9 cellular contexts compared by ENCODE assay signal in the genomic region with DNA sequence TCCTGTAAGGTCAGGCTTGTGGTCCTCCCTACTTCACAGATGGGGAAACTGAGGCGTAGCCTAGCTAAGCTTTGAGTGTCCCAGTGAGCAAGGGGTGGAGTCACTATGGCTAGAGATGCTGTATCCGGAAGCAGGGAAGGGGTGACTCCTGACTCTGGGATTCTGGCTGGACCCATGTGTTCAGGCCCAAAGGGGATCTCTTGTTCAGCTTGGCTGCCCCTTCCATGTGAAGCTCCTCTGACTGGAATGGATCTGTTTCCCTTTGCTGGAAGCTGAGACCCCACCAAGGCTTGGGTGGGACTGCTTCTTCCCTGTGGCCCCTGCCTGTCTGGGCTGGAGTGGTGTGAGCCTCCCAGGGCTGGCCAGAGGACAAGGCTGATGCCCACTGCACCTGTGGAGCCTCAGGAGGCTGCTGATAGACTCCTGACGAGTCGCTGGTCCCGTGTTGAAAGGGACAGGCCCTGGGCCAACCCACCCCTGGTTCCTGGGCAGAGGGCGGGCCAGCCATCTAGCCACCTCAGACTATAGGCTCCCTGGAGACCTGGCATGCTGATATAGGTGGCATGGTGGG. TPM values are rescaled to one million over a fixed set of nuclear protein-coding genes. Genes with fewer than 3 reads are reported as not detected.
A peak's percentile ranks its signal among the peaks of the same experiment; 100 is the strongest.
DNase-seq lines count a peak whose midpoint lies in the region; TF ChIP-seq lines count a peak whose summit lies in the region.
"Had no signal": no experiment of that assay in that cellular context is flagged by ENCODE, and none has a peak within 500 bp of the region (broad histone marks: within the 10 kb centered on the region; RNA-seq: fewer than 3 reads in every experiment).

No MANE protein-coding gene starts in this region.

- H3K36me3 Mint-ChIP-seq in activated CD4-positive, alpha-beta T cell treated with anti-CD3 and anti-CD28 coated beads, Interleukin-2, amount 10 ng/mL, durations not matched to agents 24 days and 14 days (ENCODE audit: low read depth) = peaks cover 55% of the 10 kb centered on the region

- H3K4me3 ChIP-seq in adipocyte (ENCODE audit: low read length) (peak overlapping the region; percentile 83), kidney epithelial cell (ENCODE audit: low read depth, low read length) (peak overlapping the region; percentile 76), suprapubic skin (peak overlapping the region; percentile 79)

- H3K9me3 Mint-ChIP-seq in activated CD4-positive, alpha-beta T cell treated with anti-CD3 and anti-CD28 coated beads, Interleukin-2, amount 10 ng/mL, durations not matched to agents 24 days and 14 days = no peaks in the 10 kb centered on the region

- peak overlapping the region; percentile 91 for H3K27ac Mint-ChIP-seq in activated CD4-positive, alpha-beta T cell treated with anti-CD3 and anti-CD28 coated beads, Interleukin-2, amount 10 ng/mL, durations not matched to agents 24 days and 14 days

- H3K4me1 Mint-ChIP-seq in activated CD4-positive, alpha-beta T cell treated with anti-CD3 and anti-CD28 coated beads, Interleukin-2, amount 10 ng/mL, durations not matched to agents 24 days and 14 days = peaks cover 70% of the 10 kb centered on the region

- in situ Hi-C loops in ACHN (cut with HindIII; ENCODE audit: low pct_ligation_motif_present, low pct_unique_long_range_greater_than_20kb, low sequenced_read_pairs) = no loop called here

- peak overlapping the region; percentile 88 for H3K27ac ChIP-seq in suprapubic skin

- no peaks in the 10 kb centered on the region for H3K27me3 Mint-ChIP-seq in activated CD4-positive, alpha-beta T cell treated with anti-CD3 and anti-CD28 coated beads, Interleukin-2, amount 10 ng/mL, durations not matched to agents 24 days and 14 days

- TF ChIP-seq CTCF in kidney epithelial cell (IDR thresholded peaks at IDR 0.05; ENCODE audit: insufficient read depth, low read length, poor library complexity, severe bottlenecking) = no peak
- TF ChIP-seq CTCF in suprapubic skin (IDR thresholded peaks at IDR 0.05) = no peak

- TF ChIP-seq EP300 in suprapubic skin (IDR thresholded peaks at IDR 0.05) = no peak

- H3K4me1 ChIP-seq in adipocyte (ENCODE audit: control insufficient read depth, insufficient read depth, low read length) (peaks cover 27% of the 10 kb centered on the region), suprapubic skin (peaks cover 64% of the 10 kb centered on the region)

- 47% methylated on average over 4 of the region's 6 CpGs for WGBS in suprapubic skin

- peak overlapping the region; percentile 91 for H3K4me3 Mint-ChIP-seq in activated CD4-positive, alpha-beta T cell treated with anti-CD3 and anti-CD28 coated beads, Interleukin-2, amount 10 ng/mL, durations not matched to agents 24 days and 14 days

- intact Hi-C loops in activated CD4-positive, alpha-beta T cell treated with anti-CD3 and anti-CD28 coated beads, Interleukin-2, amount 10 ng/mL, durations not matched to agents 24 days and 14 days (cut with micrococcal nuclease) = loop anchor here (1.0 to 10.0 kb wide), 5 partner anchors 15 to 1437 kb away; a partner anchor contains a TSS
- intact Hi-C loops in posterior cingulate gyrus (cut with DNase I) = loop anchor here (5.0 kb wide), 2 partner anchors 34 to 754 kb away; no protein-coding TSS in a partner anchor

- H3K9me3 ChIP-seq in adipocyte (ENCODE audit: control insufficient read depth, low read length) = no peaks in the 10 kb centered on the region
- no peaks in the 10 kb centered on the region for H3K9me3 ChIP-seq in suprapubic skin

- H3K27me3 ChIP-seq in adipocyte (replicated peaks; ENCODE audit: control insufficient read depth, insufficient read depth, low read length) (no peaks in the 10 kb centered on the region), kidney epithelial cell (ENCODE audit: control insufficient read depth, insufficient read depth, low read length) (peaks cover 3% of the 10 kb centered on the region), suprapubic skin (no peaks in the 10 kb centered on the region)

- peak overlapping the region; percentile 91 for H3K9ac ChIP-seq in adipocyte (ENCODE audit: low read length)

- H3K36me3 ChIP-seq in adipocyte (ENCODE audit: control insufficient read depth, insufficient read depth, low read length, severe bottlenecking) = no peaks in the 10 kb centered on the region
- H3K36me3 ChIP-seq in kidney epithelial cell (ENCODE audit: control insufficient read depth, insufficient read depth, low read length) = no peaks in the 10 kb centered on the region
- no peaks in the 10 kb centered on the region for H3K36me3 ChIP-seq in suprapubic skin

- TF ChIP-seq POLR2A in suprapubic skin (IDR thresholded peaks at IDR 0.05) = no peak

- peak; percentile 75 for DNase-seq in activated CD4-positive, alpha-beta T cell treated with anti-CD3 and anti-CD28 coated beads, Interleukin-2, amount 10 ng/mL, durations not matched to agents 24 days and 14 days
- no peak for DNase-seq in activated CD4-positive, alpha-beta T cell treated with anti-CD3 and anti-CD28 coated beads for 1 hour
- DNase-seq in adipocyte (ENCODE audit: low read depth) (no peak), kidney epithelial cell (ENCODE audit: low read depth) (no peak), suprapubic skin (ENCODE audit: low spot score in 2 of 2) (no peak), ACHN (no peak), posterior cingulate gyrus (no peak), COR-L47 (lab: John Stamatoyannopoulos, UW) (no peak)
- DNase-seq: NCI-H774 had no signal

RNA-seq across cellular contexts. Expression of a gene that starts 1.0 kb away (rescaled TPM):
- total RNA-seq in activated CD4-positive, alpha-beta T cell treated with anti-CD3 and anti-CD28 coated beads, Interleukin-2, amount 10 ng/mL, durations not matched to agents 24 days and 14 days = 199 and 207 TPM in 2 replicates
- total RNA-seq in kidney epithelial cell (61.1 and 66.2 TPM in 2 replicates), suprapubic skin (100 to 1,000 TPM in 2 of 4 donors, 10 to 100 TPM in 2; 71.5 to 120 (median 99.4) TPM)

RNA-seq across cellular contexts. Expression of a gene that starts 6.4 kb away (rescaled TPM):
- total RNA-seq in activated CD4-positive, alpha-beta T cell treated with anti-CD3 and anti-CD28 coated beads, Interleukin-2, amount 10 ng/mL, durations not matched to agents 24 days and 14 days = 359 and 361 TPM in 2 replicates
- total RNA-seq in kidney epithelial cell (3.8 and 4.8 TPM in 2 replicates), suprapubic skin (10 to 100 TPM; 12.8 to 20.5 (median 14.7) TPM)

RNA-seq across cellular contexts. Expression of a gene that starts 48.7 kb away (rescaled TPM):
- total RNA-seq in activated CD4-positive, alpha-beta T cell treated with anti-CD3 and anti-CD28 coated beads, Interleukin-2, amount 10 ng/mL, durations not matched to agents 24 days and 14 days = 62.9 and 66.0 TPM in 2 replicates
- total RNA-seq in kidney epithelial cell (15.3 and 15.6 TPM in 2 replicates), suprapubic skin (10 to 100 TPM in 1 of 4 donors, 1 to 10 TPM in 3; 3.8 to 10.6 (median 8.4) TPM)

RNA-seq across cellular contexts. Expression of a gene that starts 50.4 kb away (rescaled TPM):
- total RNA-seq in activated CD4-positive, alpha-beta T cell treated with anti-CD3 and anti-CD28 coated beads, Interleukin-2, amount 10 ng/mL, durations not matched to agents 24 days and 14 days = 32.6 and 35.4 TPM in 2 replicates
- 5.9 and 11.3 TPM in 2 replicates for total RNA-seq in kidney epithelial cell
- 1 to 10 TPM; 1.3 to 3.7 (median 2.2) TPM for total RNA-seq in suprapubic skin

RNA-seq across cellular contexts. Expression of a gene that starts 56.7 kb away (rescaled TPM):
- total RNA-seq in activated CD4-positive, alpha-beta T cell treated with anti-CD3 and anti-CD28 coated beads, Interleukin-2, amount 10 ng/mL, durations not matched to agents 24 days and 14 days = 1.7 and 1.8 TPM in 2 replicates
- total RNA-seq in kidney epithelial cell = 1.4 and 1.7 TPM in 2 replicates
- total RNA-seq in suprapubic skin = 1 to 10 TPM; 2.1 to 8.6 (median 2.9) TPM

Comparison
In these comparisons a context has a peak if more than half of its experiments do, and no peak if none do; other contexts are left out.
1. RNA of a gene that starts 6.4 kb away (total RNA-seq): 359 to 361 TPM in activated CD4-positive, alpha-beta T cell treated with anti-CD3 and anti-CD28 coated beads, Interleukin-2, amount 10 ng/mL, durations not matched to agents 24 days and 14 days; 12.8 to 20.5 TPM in suprapubic skin and 3.8 to 4.8 TPM in kidney epithelial cell; every median in the first group is over 10 times any median in the second.
2. Peak in every context shown above with its lines, with median percentiles within 50 percentile points of each other: H3K4me3 ChIP-seq.